Comparison of ENCODE assay signal across 8 cellular contexts in genomic region chr1:22025368-22026154, GRCh38. TPM values are rescaled to one million over a fixed set of nuclear protein-coding genes. Genes with fewer than 3 reads are reported as not detected.
DNase-seq lines count a peak whose midpoint lies in the region; ATAC-seq and TF ChIP-seq lines count a peak whose summit lies in the region.

No MANE protein-coding gene starts in this region.

- DNase-seq in Caco-2 (peak; percentile 86 to 92), NT2/D1 (ENCODE audit: low read depth, low spot score) (peak; percentile 72), endodermal cell (peak; percentile 94)
- DNase-seq in activated CD8-positive, alpha-beta memory T cell treated with anti-CD3 and anti-CD28 coated beads, Interleukin-2, amount 50 U/mL, for 1 hour (ENCODE audit: extremely low read depth), result peak; percentile 90
- DNase-seq in stimulated activated CD8-positive, alpha-beta memory T cell treated with anti-CD3 and anti-CD28 coated beads, Interleukin-15, amount 100 ng/mL, for 1 hour (ENCODE audit: low read depth), result peak; percentile 81

- CTCF ChIA-PET in Caco-2 (lab: Charles Lee), result interaction anchor here (2.0 kb wide), 1 partner anchor 27 kb away, joined by 10 read pairs; the partner anchor contains the start of gene CDC42

- H3K9ac ChIP-seq in HUES6 (ENCODE audit: low read length), result peak overlapping the region; percentile 97
- peak overlapping the region; percentile 95 for H3K9ac ChIP-seq in NT2/D1 (ENCODE audit: insufficient read length, low read depth)
- peak overlapping the region; percentile 98 for H3K9ac ChIP-seq in endodermal cell (ENCODE audit: extremely low read depth, low read length, poor library complexity, severe bottlenecking)

- TF ChIP-seq CTCF in Caco-2 (IDR thresholded peaks at IDR 0.05; ENCODE audit: insufficient read depth in 1 of 2, low read depth in 1 of 2, low read length in 1 of 2, severe bottlenecking in 1 of 2, unreplicated experiment in 1 of 2) (no peak), endodermal cell (conservative IDR thresholded peaks at IDR 0.05) (no peak)

- peak; percentile 68 for ATAC-seq in GM21423 (IDR thresholded peaks at IDR 0.05; ENCODE audit: unreplicated experiment)

- H3K4me1 Mint-ChIP-seq in Caco-2 (ENCODE audit: low read depth, unreplicated experiment), result peaks cover 20% of the 10 kb centered on the region
- H3K4me1 Mint-ChIP-seq in endodermal cell, result peaks cover 26% of the 10 kb centered on the region

- H3K36me3 ChIP-seq in Caco-2 (ENCODE audit: control insufficient read depth, insufficient read depth, low read length), result no peaks in the 10 kb centered on the region; the same call in 1 of the 2 replicates
- H3K36me3 ChIP-seq in HUES6 (ENCODE audit: control insufficient read depth, insufficient read depth, low read length), result peaks cover 5% of the 10 kb centered on the region
- peaks cover 10% of the 10 kb centered on the region for H3K36me3 ChIP-seq in NT2/D1 (ENCODE audit: insufficient read depth, insufficient read length, low read length)
- peaks cover 3% of the 10 kb centered on the region for H3K36me3 ChIP-seq in endodermal cell (ENCODE audit: control insufficient read depth, insufficient read depth, low read length)
- H3K36me3 ChIP-seq in mesodermal cell (ENCODE audit: control insufficient read depth, insufficient read depth, low read length), result no peaks in the 10 kb centered on the region

- intact Hi-C loops in Caco-2 (cut with micrococcal nuclease; ENCODE audit: unreplicated experiment), result loop anchor here (1.0 kb wide), 1 partner anchor 27 kb away; the partner anchor contains the start of gene CDC42

- H3K4me3 ChIP-seq in Caco-2 (ENCODE audit: low read depth, low read length) (peak overlapping the region; percentile 85), HUES6 (ENCODE audit: low read depth, low read length) (peak overlapping the region; percentile 93), NT2/D1 (ENCODE audit: insufficient read length, low read depth) (peak overlapping the region; percentile 91), endodermal cell (ENCODE audit: low read length) (peak overlapping the region; percentile 98), mesodermal cell (ENCODE audit: extremely low read depth, insufficient read depth, low read length, poor library complexity, severe bottlenecking) (peak overlapping the region; percentile 73)

- H3K9me3 ChIP-seq in Caco-2 (no peaks in the 10 kb centered on the region), HUES6 (ENCODE audit: control insufficient read depth, insufficient read depth, low read depth, low read length) (no peaks in the 10 kb centered on the region), NT2/D1 (ENCODE audit: insufficient read depth, low read length) (no peaks in the 10 kb centered on the region), endodermal cell (ENCODE audit: control insufficient read depth, low read length) (no peaks in the 10 kb centered on the region), mesodermal cell (ENCODE audit: control insufficient read depth, low read length) (no peaks in the 10 kb centered on the region)

- TSS peak; percentile 82 for BruUV-seq in Caco-2 (replicated peaks; lab: Mats Ljungman, UMichigan)

- H3K27ac ChIP-seq in HUES6 (ENCODE audit: low read depth, low read length), result peak overlapping the region; percentile 87
- H3K27ac ChIP-seq in endodermal cell (ENCODE audit: low read depth, low read length), result peak overlapping the region; percentile 90
- peak overlapping the region; percentile 97 for H3K27ac ChIP-seq in mesodermal cell (ENCODE audit: low read depth, low read length, severe bottlenecking)

- H3K27me3 ChIP-seq in Caco-2 (replicated peaks; ENCODE audit: control insufficient read depth, insufficient read depth, low read length) (no peaks in the 10 kb centered on the region), HUES6 (ENCODE audit: control insufficient read depth, insufficient read depth, low read length) (no peaks in the 10 kb centered on the region), NT2/D1 (ENCODE audit: insufficient read depth, insufficient read length) (no peaks in the 10 kb centered on the region), endodermal cell (ENCODE audit: control insufficient read depth, insufficient read depth, low read length, poor library complexity, severe bottlenecking) (no peaks in the 10 kb centered on the region)

- H3K4me1 ChIP-seq in Caco-2 (peaks cover 23% of the 10 kb centered on the region), HUES6 (ENCODE audit: control insufficient read depth, insufficient read depth, low read length) (peaks cover 12% of the 10 kb centered on the region), NT2/D1 (ENCODE audit: insufficient read depth, insufficient read length) (no peaks in the 10 kb centered on the region), endodermal cell (ENCODE audit: control insufficient read depth, insufficient read depth, low read length) (peaks cover 4% of the 10 kb centered on the region), mesodermal cell (ENCODE audit: control insufficient read depth, insufficient read depth, low read length, poor library complexity, severe bottlenecking) (peaks cover 10% of the 10 kb centered on the region)

- POLR2A ChIA-PET in Caco-2 (lab: Charles Lee), result interaction anchor here (1.1 to 1.9 kb wide), 2 partner anchors 26 to 27 kb away, joined by 5 to 19 read pairs; partner anchors contain the start of gene CDC42

- no peaks in the 10 kb centered on the region for H3K27me3 Mint-ChIP-seq in Caco-2 (ENCODE audit: insufficient read depth, unreplicated experiment)
- H3K27me3 Mint-ChIP-seq in endodermal cell (ENCODE audit: insufficient read depth), result no peaks in the 10 kb centered on the region

- H3K36me3 Mint-ChIP-seq in Caco-2 (ENCODE audit: insufficient read depth, unreplicated experiment) (peaks cover 18% of the 10 kb centered on the region), endodermal cell (ENCODE audit: low read depth) (peaks cover 2% of the 10 kb centered on the region)

- H3K9me3 Mint-ChIP-seq in Caco-2 (ENCODE audit: unreplicated experiment), result no peaks in the 10 kb centered on the region
- no peaks in the 10 kb centered on the region for H3K9me3 Mint-ChIP-seq in endodermal cell

- H3K4me3 Mint-ChIP-seq in Caco-2 (ENCODE audit: unreplicated experiment) (peak overlapping the region; percentile 84), endodermal cell (peak overlapping the region; percentile 87)

- H3K27ac Mint-ChIP-seq in Caco-2 (ENCODE audit: unreplicated experiment) (peak overlapping the region; percentile 80), endodermal cell (peak overlapping the region; percentile 89)

- WGBS in endodermal cell (ENCODE audit: insufficient coverage in 1 of 2, insufficient read length in 1 of 2), 2 experiments, result 0% methylated on average over 16 to 42 of the region's 42 CpGs
- WGBS in mesodermal cell (ENCODE audit: insufficient coverage in 2 of 2), 2 experiments, result 0 to 2% methylated on average over 18 to 21 of the region's 42 CpGs

RNA-seq across cellular contexts. Expression of gene CELA3A, which starts 24.1 kb away (rescaled TPM):
- not detected in 2 replicates for total RNA-seq in Caco-2 (2022)
- not detected for total RNA-seq in endodermal cell
- polyA plus RNA-seq in endodermal cell (2013, experiment 1 of 2), result not detected
- polyA plus RNA-seq in endodermal cell (2013, experiment 2 of 2), result not detected
- polyA plus RNA-seq in mesodermal cell (2013, experiment 1 of 2), result not detected
- polyA plus RNA-seq in mesodermal cell (2013, experiment 2 of 2), result not detected

RNA-seq across cellular contexts. Expression of gene CDC42, which starts 26.9 kb away (rescaled TPM):
- 240 and 251 TPM in 2 replicates for total RNA-seq in Caco-2 (2022)
- total RNA-seq in endodermal cell, result 100 to 1,000 TPM; 274 to 283 TPM
- polyA plus RNA-seq in endodermal cell (2013, experiment 1 of 2), result 237 TPM
- 233 TPM for polyA plus RNA-seq in endodermal cell (2013, experiment 2 of 2)
- 350 TPM for polyA plus RNA-seq in mesodermal cell (2013, experiment 1 of 2)
- polyA plus RNA-seq in mesodermal cell (2013, experiment 2 of 2), result 335 TPM

RNA-seq across cellular contexts. Expression of gene CELA3B, which starts 48.7 kb away (rescaled TPM):
- total RNA-seq in Caco-2 (2022) (not detected in 2 replicates), endodermal cell (not detected)
- not detected for polyA plus RNA-seq in endodermal cell (2013, experiment 1 of 2)
- not detected for polyA plus RNA-seq in endodermal cell (2013, experiment 2 of 2)
- not detected for polyA plus RNA-seq in mesodermal cell (2013, experiment 1 of 2)
- not detected for polyA plus RNA-seq in mesodermal cell (2013, experiment 2 of 2)

Comparison
In these comparisons a context has a peak if more than half of its experiments do, and no peak if none do; other contexts are left out.
1. Peak in every context shown above with its lines: DNase-seq, ATAC-seq, H3K4me3 ChIP-seq and H3K27ac ChIP-seq.